ENCODE assay signal across 20 cellular contexts in the genomic region with DNA sequence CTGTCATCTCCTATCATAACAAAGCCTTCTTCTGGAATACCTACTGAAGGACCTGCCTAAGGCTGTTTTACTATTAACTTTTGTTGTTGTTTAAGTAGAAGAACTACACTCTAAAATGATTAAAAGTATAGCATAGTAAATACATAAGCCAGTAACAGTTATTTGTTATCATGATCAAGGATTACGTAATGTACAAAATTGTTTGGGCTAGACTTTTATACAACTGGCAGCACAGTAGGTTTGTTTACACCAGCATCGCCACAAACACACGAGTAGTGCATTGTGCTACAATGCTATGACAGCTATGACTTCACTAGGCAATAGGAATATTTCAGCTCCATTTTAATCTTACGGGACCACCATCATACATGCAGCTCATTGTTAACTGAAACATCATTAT.
A peak's percentile ranks its signal among the peaks of the same experiment; 100 is the strongest.
DNase-seq lines count a peak whose midpoint lies in the region; FAIRE-seq and TF ChIP-seq lines count a peak whose summit lies in the region.
"Had no signal": no experiment of that assay in that cellular context is flagged by ENCODE, and none has a peak within 500 bp of the region (broad histone marks: within the 10 kb centered on the region; RNA-seq: fewer than 3 reads in every experiment).

No MANE protein-coding gene starts in this region.

- TF ChIP-seq CTCF in LNCaP clone FGC (IDR thresholded peaks at IDR 0.05; ENCODE audit: control insufficient read depth, extremely low read depth, insufficient read depth) (no peak), fibroblast of villous mesenchyme (IDR thresholded peaks at IDR 0.05; ENCODE audit: insufficient read depth, low read depth, low read length) (no peak), D721Med (IDR thresholded peaks at IDR 0.05; ENCODE audit: insufficient read depth, missing control alignments) (no peak), coronary artery (IDR thresholded peaks at IDR 0.05) (no peak)

- H3K4me3 ChIP-seq in LNCaP clone FGC (ENCODE audit: low read depth, low read length) (no peak overlapping the region), fibroblast of villous mesenchyme (ENCODE audit: low read depth, low read length) (no peak overlapping the region), coronary artery (no peak overlapping the region)
- H3K4me3 ChIP-seq: GM12878, GM23248, HAP-1 had no signal

- TF ChIP-seq POLR2A in H54 (IDR thresholded peaks at IDR 0.05; ENCODE audit: low read depth, low read length), result no peak

- FAIRE-seq in H54 (lab: Jason Lieb, UNC), result peak; percentile 60
- FAIRE-seq in D721Med (lab: Jason Lieb, UNC), result no peak
- FAIRE-seq: GM12878, GM19239, H1 had no signal

- H3K27ac ChIP-seq in coronary artery, result no peak overlapping the region
- H3K27ac ChIP-seq: C4-2B, GM23248 had no signal

- DNase-seq in H54 (ENCODE audit: insufficient read length, low spot score), result no peak
- peak; percentile 69 for DNase-seq in LNCaP clone FGC (ENCODE audit: low read depth)
- DNase-seq in fibroblast of villous mesenchyme (ENCODE audit: low read depth), result peak; percentile 3
- DNase-seq in D721Med (ENCODE audit: insufficient read length, low spot score), result no peak
- no peak for DNase-seq in coronary artery (ENCODE audit: low spot score)
- no peak for DNase-seq in activated effector memory CD4-positive, alpha-beta T cell treated with anti-CD3 and anti-CD28 coated beads, Interleukin-2, amount 50 U/mL, for 16 hours
- DNase-seq: Caco-2; CD4-positive, CD25-positive, alpha-beta regulatory T cell; CD8-positive, alpha-beta T cell; DMS 273 treated with DMSO at 0.1 percent for 48 hours; DMS79; EL; GDM1; GM23248; HFFc6 had no signal

Comparison
In these comparisons a context has a peak if more than half of its experiments do, and no peak if none do; other contexts are left out.
1. DNase-seq: peak in LNCaP clone FGC (single experiment) and fibroblast of villous mesenchyme (single experiment); none in H54 (single experiment), D721Med (single experiment), coronary artery (single experiment) and activated effector memory CD4-positive, alpha-beta T cell treated with anti-CD3 and anti-CD28 coated beads, Interleukin-2, amount 50 U/mL, for 16 hours (single experiment).